In the genomic region with DNA sequence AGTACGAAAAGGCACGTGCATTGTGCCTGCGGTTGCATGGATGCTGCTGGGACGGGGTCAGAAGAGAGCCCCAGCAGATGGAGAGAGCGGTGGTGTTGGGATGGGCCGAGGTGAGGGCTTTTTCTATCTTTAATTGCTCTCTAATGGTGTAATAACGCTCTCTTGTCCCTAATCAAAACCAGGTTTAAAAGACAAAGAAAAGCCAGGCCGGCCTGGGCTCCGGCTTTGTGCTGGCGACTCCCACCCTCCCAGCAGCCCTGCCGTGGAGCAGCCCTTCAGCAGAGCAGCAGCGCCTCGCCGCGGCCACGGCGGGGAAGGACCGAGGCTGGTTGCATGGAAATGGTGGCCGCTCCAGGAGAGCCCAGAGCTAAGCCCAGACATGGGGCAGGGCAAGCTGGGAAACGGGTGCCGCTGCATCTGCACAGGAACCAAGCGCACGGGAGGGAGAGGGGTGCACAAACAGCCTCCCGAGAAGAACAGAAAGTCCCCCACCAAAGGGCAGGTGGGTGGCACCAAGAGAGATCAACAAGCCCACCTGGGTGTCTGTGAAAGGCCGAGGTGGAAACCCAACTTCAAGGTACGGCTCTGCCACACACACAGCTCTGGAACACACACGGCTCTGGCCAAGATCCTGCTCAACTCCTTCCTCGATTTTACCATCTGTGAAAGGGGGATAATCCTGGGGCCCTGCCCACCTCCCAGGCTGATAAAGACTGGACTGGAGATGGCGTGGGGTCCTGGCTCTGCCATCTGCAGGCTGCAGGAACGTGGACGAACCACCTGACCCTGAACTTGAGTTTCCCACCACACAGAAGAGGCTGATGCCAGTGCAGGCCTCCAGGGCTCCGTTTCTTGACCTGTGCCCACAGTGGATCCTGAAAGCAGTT, we compare ENCODE assay signal across 8 cellular contexts. TPM values are rescaled to one million over a fixed set of nuclear protein-coding genes. Genes with fewer than 3 reads are reported as not detected.
DNase-seq lines count a peak whose midpoint lies in the region; ATAC-seq, FAIRE-seq and TF ChIP-seq lines count a peak whose summit lies in the region.

No MANE protein-coding gene starts in this region.

- H4K20me1 ChIP-seq in DOHH2 (ENCODE audit: control insufficient read depth, insufficient read depth, low read depth, low read length) (no peaks in the 10 kb centered on the region), KMS-11 (ENCODE audit: insufficient read depth) (no peaks in the 10 kb centered on the region), GM12878 (ENCODE audit: control insufficient read depth, insufficient read depth) (no peaks in the 10 kb centered on the region)

- in situ Hi-C loops in GM12878 (cut with MboI) = no loop called here

- TF ChIP-seq CTCF in DOHH2 (IDR thresholded peaks at IDR 0.05; ENCODE audit: low read depth, low read length, poor library complexity, severe bottlenecking) = peak; percentile 91
- TF ChIP-seq CTCF in KMS-11 (conservative IDR thresholded peaks at IDR 0.05; ENCODE audit: low read depth, low read length) = peak; percentile 86
- TF ChIP-seq CTCF in GM12878 (IDR thresholded peaks at IDR 0.05 in 2 of 3, conservative IDR thresholded peaks at IDR 0.05 in 1 of 3; ENCODE audit: control insufficient read depth in 2 of 3, extremely low read depth in 1 of 3, insufficient read depth in 1 of 3, low read depth in 3 of 3, low read length in 3 of 3) = peak; percentile 81 to 93 (median 88)
- peak; percentile 90 for TF ChIP-seq CTCF in retinal pigment epithelial cell (conservative IDR thresholded peaks at IDR 0.05; ENCODE audit: low read depth, low read length)

- no peak for TF ChIP-seq EP300 in GM12878 (IDR thresholded peaks at IDR 0.05; ENCODE audit: borderline replicate concordance in 1 of 2, control insufficient read depth in 1 of 2, low read depth in 2 of 2, low read length in 2 of 2)

- peak; percentile 98 for TF ChIP-seq RAD21 in GM12878 (IDR thresholded peaks at IDR 0.05; ENCODE audit: insufficient read depth, low read depth, low read length)

- H2AFZ ChIP-seq in KMS-11 (ENCODE audit: low read depth) = no peak overlapping the region
- H2AFZ ChIP-seq in GM12878 (ENCODE audit: control insufficient read depth, low read depth, low read length) = no peak overlapping the region

- H3K9me2 ChIP-seq in DOHH2 (replicated peaks; ENCODE audit: control insufficient read depth, low read length) = no peaks in the 10 kb centered on the region

- ATAC-seq in GM21529 (IDR thresholded peaks at IDR 0.05; ENCODE audit: unreplicated experiment) = peak; percentile 84
- peak; percentile 95 for ATAC-seq in GM12878

- H3K4me1 ChIP-seq in DOHH2 (ENCODE audit: control insufficient read depth, low read length) (peaks cover 23% of the 10 kb centered on the region), KMS-11 (ENCODE audit: low read depth, poor library complexity, severe bottlenecking) (no peaks in the 10 kb centered on the region), SJSA1 (replicated peaks) (peaks cover 25% of the 10 kb centered on the region), GM12878 (ENCODE audit: control insufficient read depth, insufficient read depth, low read length) (peaks cover 17% of the 10 kb centered on the region)

- no TSS peak for BruUV-seq in GM12878 (replicated peaks; lab: Mats Ljungman, UMichigan)

- H3K9ac ChIP-seq in KMS-11 (no peak overlapping the region), GM12878 (ENCODE audit: control insufficient read depth, insufficient read depth, low read length) (no peak overlapping the region)

- peak; percentile 83 to 86 for DNase-seq in SJSA1 (ENCODE audit: low read depth in 1 of 2, low spot score in 2 of 2)
- DNase-seq in GM12878 (ENCODE audit: low read depth, low spot score) = no peak
- DNase-seq in hypothalamus (lab: John Stamatoyannopoulos, UW) = peak; percentile 29 to 91 (median 76)
- DNase-seq in retinal pigment epithelial cell (ENCODE audit: low read depth) = no peak
- DNase-seq in GDM1 (lab: John Stamatoyannopoulos, UW) = no peak

- peak; percentile 44 for FAIRE-seq in GM12878 (lab: Jason Lieb, UNC)

- RAD21 ChIA-PET in GM12878 (lab: Charles Lee; ENCODE audit: unreplicated experiment) = interaction anchor here (0.7 to 6.3 kb wide), 9 partner anchors 14 to 293 kb away, joined by 3 to 107 read pairs (median 3); partner anchors contain the start of genes HS1BP3 and RHOB

- H3K9me3 ChIP-seq in DOHH2 (ENCODE audit: control insufficient read depth, insufficient read depth, low read length) (no peaks in the 10 kb centered on the region), SJSA1 (replicated peaks) (no peaks in the 10 kb centered on the region), GM12878 (replicated peaks; ENCODE audit: control insufficient read depth, insufficient read depth, low read length) (no peaks in the 10 kb centered on the region)

- no peak for TF ChIP-seq POLR2A in GM12878 (IDR thresholded peaks at IDR 0.05; ENCODE audit: low read depth, low read length)

- H3K27ac ChIP-seq in DOHH2 (ENCODE audit: low read depth, low read length) (no peak overlapping the region), KMS-11 (no peak overlapping the region), SJSA1 (no peak overlapping the region), GM12878 (ENCODE audit: control insufficient read depth, insufficient read depth) (no peak overlapping the region)

- intact Hi-C loops in GM12878 (cut with micrococcal nuclease; ENCODE audit: unreplicated experiment) = loop anchor here (1.0 kb wide), 2 partner anchors 40 to 193 kb away; no protein-coding TSS in a partner anchor

- 44% methylated on average over 32 of the region's 32 CpGs for WGBS in GM12878 (ENCODE audit: insufficient coverage, insufficient replicate concordance, low lambda C conversion rate, missing lambda C conversion rate)

- H3K79me2 ChIP-seq in DOHH2 (ENCODE audit: control insufficient read depth, low read length) (no peaks in the 10 kb centered on the region), KMS-11 (ENCODE audit: insufficient read depth, low read depth) (no peaks in the 10 kb centered on the region), GM12878 (ENCODE audit: control insufficient read depth, insufficient read depth, low read length) (no peaks in the 10 kb centered on the region)

- SMC1A ChIA-PET in GM12878 (lab: Charles Lee; ENCODE audit: uncharacterized antibody, unreplicated experiment) = interaction anchor here (0.8 to 6.0 kb wide), 9 partner anchors 18 to 224 kb away, joined by 4 to 56 read pairs (median 5); partner anchors contain the start of gene RHOB

- H3F3A ChIP-seq in DOHH2 (ENCODE audit: control insufficient read depth, insufficient read depth) = no peaks in the 10 kb centered on the region

- H3K4me3 ChIP-seq in DOHH2 (ENCODE audit: low read length) (no peak overlapping the region), KMS-11 (IDR thresholded peaks at IDR 0.05; ENCODE audit: insufficient read depth, low read depth, low read length) (no peak overlapping the region), SJSA1 (no peak overlapping the region), GM12878 (no peak overlapping the region), retinal pigment epithelial cell (ENCODE audit: low read length) (no peak overlapping the region)

- H3K4me2 ChIP-seq in DOHH2 (ENCODE audit: low read length) = no peak overlapping the region
- no peak overlapping the region for H3K4me2 ChIP-seq in KMS-11
- no peak overlapping the region for H3K4me2 ChIP-seq in GM12878 (ENCODE audit: control insufficient read depth, insufficient read depth)

- no peaks in the 10 kb centered on the region for H3K36me3 ChIP-seq in DOHH2 (ENCODE audit: control insufficient read depth, low read length)
- H3K36me3 ChIP-seq in KMS-11 (ENCODE audit: insufficient read depth) = no peaks in the 10 kb centered on the region
- H3K36me3 ChIP-seq in SJSA1 = peaks cover 13% of the 10 kb centered on the region; the same call in 1 of the 2 replicates
- H3K36me3 ChIP-seq in GM12878 (ENCODE audit: control insufficient read depth in 2 of 2, insufficient read depth in 2 of 2, low read length in 1 of 2) = no peaks in the 10 kb centered on the region; a peak in 2 of 4 replicates

- no peaks in the 10 kb centered on the region for H3K27me3 ChIP-seq in DOHH2 (ENCODE audit: control insufficient read depth, low read length)
- no peaks in the 10 kb centered on the region for H3K27me3 ChIP-seq in KMS-11 (ENCODE audit: insufficient read depth, low read depth)
- H3K27me3 ChIP-seq in SJSA1 (replicated peaks) = no peaks in the 10 kb centered on the region
- no peaks in the 10 kb centered on the region for H3K27me3 ChIP-seq in GM12878 (replicated peaks in 1 of 2; ENCODE audit: control insufficient read depth in 2 of 2, insufficient read depth in 2 of 2, low read length in 1 of 2)

- POLR2A ChIA-PET in GM12878 (lab: Charles Lee) = interaction anchor here (1.2 to 3.3 kb wide), 2 partner anchors 40 to 192 kb away, joined by 6 to 13 read pairs; no protein-coding TSS in a partner anchor

- CTCF ChIA-PET in GM12878 (lab: Yijun Ruan, JAX) = interaction anchor here (0.6 to 7.9 kb wide), 23 partner anchors 11 to 255 kb away, joined by 3 to 119 read pairs (median 4); partner anchors contain the start of genes HS1BP3 and RHOB

RNA-seq across cellular contexts. Expression of gene HS1BP3, which starts 15.0 kb away (rescaled TPM):
- 17.2 and 32.3 TPM in 2 replicates for total RNA-seq in SJSA1 (2014; rRNA removed; shearing (Covaris generic))
- 22.1 and 26.1 TPM in 2 replicates for total RNA-seq in GM12878 (2013; cell fraction: nucleolus; rRNA removed)
- total RNA-seq in GM12878 (2014; rRNA removed) = 5.0 TPM in 2 replicates
- total RNA-seq in GM12878 (2014; rRNA removed; fragmentation: Illumina TruSeq; extraction: Trizol) = 3.5 and 3.6 TPM in 2 replicates
- 4.8 and 5.3 TPM in 2 replicates for total RNA-seq in GM12878 (2021)
- polyA plus RNA-seq in GM12878 (2011; ENCODE audit: low read depth) = 1.8 TPM
- 3.5 and 6.2 TPM in 2 replicates for polyA plus RNA-seq in GM12878 (2011; rRNA removed)
- 7.0 and 7.7 TPM in 2 replicates for polyA plus RNA-seq in GM12878 (2011; cell fraction: cytosol; rRNA removed)
- polyA plus RNA-seq in GM12878 (2011; cell fraction: nucleus; rRNA removed) = 18.3 and 19.8 TPM in 2 replicates
- 6.2 and 7.2 TPM in 2 replicates for polyA plus RNA-seq in GM12878 (2012)
- 3.8 TPM in 2 replicates for polyA plus RNA-seq in GM12878 (2014; fragmentation: Illumina TruSeq; extraction: Trizol)
- under 1 TPM; 0.47 to 0.57 TPM for polyA plus RNA-seq in GM12878 (2014; fragmentation: Nextera tagmentation; extraction: Ambion mirVana)
- 5.0 and 5.6 TPM in 2 replicates for polyA plus RNA-seq in GM12878 (2014; rRNA removed)
- 1 to 10 TPM; 4.3 to 7.2 TPM for polyA plus RNA-seq in GM12878 (2016; fragmentation: Nextera tagmentation; extraction: Ambion mirVana)
- polyA minus RNA-seq in GM12878 (2011; rRNA and poly(A)+ RNA removed) = 4.7 and 10.1 TPM in 2 replicates
- polyA minus RNA-seq in GM12878 (2011; cell fraction: cytosol; rRNA and poly(A)+ RNA removed) = 2.2 and 3.1 TPM in 2 replicates
- polyA minus RNA-seq in GM12878 (2011; cell fraction: nucleus; rRNA and poly(A)+ RNA removed) = 12.8 and 18.7 TPM in 2 replicates

RNA-seq across cellular contexts. Expression of gene GDF7, which starts 31.0 kb away (rescaled TPM):
- 0.03 TPM in 1 of 2 replicates, not detected in the other for total RNA-seq in SJSA1 (2014; rRNA removed; shearing (Covaris generic))
- total RNA-seq in GM12878 (2013; cell fraction: nucleolus; rRNA removed) = not detected in 2 replicates
- total RNA-seq in GM12878 (2014; rRNA removed) (0.05 and 0.11 TPM in 2 replicates), GM12878 (2014; rRNA removed; fragmentation: Illumina TruSeq; extraction: Trizol) (0.04 and 0.05 TPM in 2 replicates), GM12878 (2021) (0.05 and 0.08 TPM in 2 replicates)
- 0.16 TPM for polyA plus RNA-seq in GM12878 (2011; ENCODE audit: low read depth)
- polyA plus RNA-seq in GM12878 (2011; rRNA removed) (not detected in 2 replicates), GM12878 (2014; fragmentation: Illumina TruSeq; extraction: Trizol) (0.04 and 0.05 TPM in 2 replicates), GM12878 (2014; fragmentation: Nextera tagmentation; extraction: Ambion mirVana) (under 1 TPM; 0.02 TPM), GM12878 (2014; rRNA removed) (0.04 and 0.06 TPM in 2 replicates), GM12878 (2016; fragmentation: Nextera tagmentation; extraction: Ambion mirVana) (under 1 TPM; 0.04 to 0.08 TPM)
- polyA plus RNA-seq in GM12878 (2011; cell fraction: cytosol; rRNA removed) = 0.01 and 0.02 TPM in 2 replicates
- 0.03 TPM in 2 replicates for polyA plus RNA-seq in GM12878 (2011; cell fraction: nucleus; rRNA removed)
- polyA plus RNA-seq in GM12878 (2012) = 0.13 and 0.16 TPM in 2 replicates
- under 0.01 TPM in 1 of 2 replicates, not detected in the other for polyA minus RNA-seq in GM12878 (2011; rRNA and poly(A)+ RNA removed)
- not detected in 2 replicates for polyA minus RNA-seq in GM12878 (2011; cell fraction: cytosol; rRNA and poly(A)+ RNA removed)
- not detected in 2 replicates for polyA minus RNA-seq in GM12878 (2011; cell fraction: nucleus; rRNA and poly(A)+ RNA removed)

Comparison
In these comparisons a context has a peak if more than half of its experiments do, and no peak if none do; other contexts are left out.
1. DNase-seq: peak in SJSA1 (2 of 2) and hypothalamus (51 of 51); none in GM12878 (single experiment), retinal pigment epithelial cell (single experiment) and GDM1 (single experiment).
2. Peak in every context shown above with its lines, with median percentiles within 50 percentile points of each other: CTCF ChIP-seq.